Comparison of ENCODE assay signal across 8 cellular contexts in genomic region chr17:7854851-7855642, GRCh38. TPM values are rescaled to one million over a fixed set of nuclear protein-coding genes. Genes with fewer than 3 reads are reported as not detected.
DNase-seq lines count a peak whose midpoint lies in the region; ATAC-seq and TF ChIP-seq lines count a peak whose summit lies in the region.

A gene with protein sequence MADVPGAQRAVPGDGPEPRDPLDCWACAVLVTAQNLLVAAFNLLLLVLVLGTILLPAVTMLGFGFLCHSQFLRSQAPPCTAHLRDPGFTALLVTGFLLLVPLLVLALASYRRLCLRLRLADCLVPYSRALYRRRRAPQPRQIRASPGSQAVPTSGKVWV (plus strand): TSS chr17:7855066. CDS start chr17:7855075, 9 bp downstream.

- no peak for TF ChIP-seq EP300 in upper lobe of left lung (IDR thresholded peaks at IDR 0.05)

- no peak for TF ChIP-seq POLR2A in upper lobe of left lung (IDR thresholded peaks at IDR 0.05)

- WGBS in upper lobe of left lung, 2 donors, result 62 to 80% methylated on average over 37 to 54 of the region's 54 CpGs

- in situ Hi-C loops in KBM-7 (cut with MboI; ENCODE audit: low pct_unique_long_range_greater_than_20kb, low sequenced_read_pairs), result no loop called here
- in situ Hi-C loops in GM13977 (cut with MboI; ENCODE audit: low pct_unique_long_range_greater_than_20kb, low sequenced_read_pairs, unreplicated experiment), result no loop called here

- ATAC-seq in upper lobe of left lung (ENCODE audit: low FRiP score in 2 of 2) (no peak), GM18868 (IDR thresholded peaks at IDR 0.05; ENCODE audit: unreplicated experiment) (no peak)

- H3K4me1 ChIP-seq in upper lobe of left lung, result peaks cover 39 to 56% (median 45%) of the 10 kb centered on the region in 4 donors

- H3K36me3 Mint-ChIP-seq in activated naive CD4-positive, alpha-beta T cell treated with anti-CD3 and anti-CD28 coated beads, Interleukin-2, amount 10 ng/mL, durations not matched to agents 7 days and 5 days, result peaks cover 9% of the 10 kb centered on the region

- H3K27ac Mint-ChIP-seq in activated naive CD4-positive, alpha-beta T cell treated with anti-CD3 and anti-CD28 coated beads, Interleukin-2, amount 10 ng/mL, durations not matched to agents 7 days and 5 days, result peak within 1 kb of the TSS; percentile 42

- H3K36me3 ChIP-seq in upper lobe of left lung, result peaks cover 3 to 46% (median 39%) of the 10 kb centered on the region in 4 donors

- no peak for DNase-seq in activated naive CD4-positive, alpha-beta T cell treated with anti-CD3 and anti-CD28 coated beads, Interleukin-2, amount 10 ng/mL, durations not matched to agents 7 days and 5 days
- DNase-seq in activated naive CD4-positive, alpha-beta T cell (lab: John Stamatoyannopoulos, UW), result no peak
- no peak for DNase-seq in caudate nucleus (lab: John Stamatoyannopoulos, UW)
- DNase-seq in lung microvascular endothelial cell (ENCODE audit: low read depth in 2 of 2), result peak; percentile 34 to 49
- peak in 1 of 2 donors; percentile 86 for DNase-seq in upper lobe of left lung
- DNase-seq in KBM-7, result no peak
- no peak for DNase-seq in GM13977 (ENCODE audit: low spot score)

- no peak for TF ChIP-seq CTCF in upper lobe of left lung (IDR thresholded peaks at IDR 0.05)
- TF ChIP-seq CTCF in GM13977 (IDR thresholded peaks at IDR 0.05; ENCODE audit: extremely low read depth, insufficient read depth, missing control alignments), result no peak

- H3K9me3 Mint-ChIP-seq in activated naive CD4-positive, alpha-beta T cell treated with anti-CD3 and anti-CD28 coated beads, Interleukin-2, amount 10 ng/mL, durations not matched to agents 7 days and 5 days, result no peaks in the 10 kb centered on the region

- H3K4me1 Mint-ChIP-seq in activated naive CD4-positive, alpha-beta T cell treated with anti-CD3 and anti-CD28 coated beads, Interleukin-2, amount 10 ng/mL, durations not matched to agents 7 days and 5 days, result peaks cover 30% of the 10 kb centered on the region

- no peaks in the 10 kb centered on the region for H3K27me3 Mint-ChIP-seq in activated naive CD4-positive, alpha-beta T cell treated with anti-CD3 and anti-CD28 coated beads, Interleukin-2, amount 10 ng/mL, durations not matched to agents 7 days and 5 days

- no peaks in the 10 kb centered on the region for H3K27me3 ChIP-seq in upper lobe of left lung

- H3K4me3 ChIP-seq in upper lobe of left lung, result peak within 1 kb of the TSS in 3 of 4 donors; percentile 56 to 76 (median 69)

- no peak within 1 kb of the TSS for H3K4me3 Mint-ChIP-seq in activated naive CD4-positive, alpha-beta T cell treated with anti-CD3 and anti-CD28 coated beads, Interleukin-2, amount 10 ng/mL, durations not matched to agents 7 days and 5 days

- H3K9me3 ChIP-seq in upper lobe of left lung, result no peaks in the 10 kb centered on the region

- peak within 1 kb of the TSS; percentile 98 for H3K27ac ChIP-seq in caudate nucleus (ENCODE audit: low read depth, low read length)
- H3K27ac ChIP-seq in upper lobe of left lung, result peak within 1 kb of the TSS; percentile 90 to 97 (median 92)

- CTCF ChIA-PET in activated naive CD4-positive, alpha-beta T cell treated with anti-CD3 and anti-CD28 coated beads, Interleukin-2, amount 10 ng/mL, durations not matched to agents 7 days and 5 days (lab: Charles Lee), result interaction anchor here (1.2 kb wide), 1 partner anchor 20 kb away, joined by 4 read pairs; no protein-coding TSS in a partner anchor

RNA-seq across cellular contexts. Expression of the gene that starts here (rescaled TPM):
- total RNA-seq in lung microvascular endothelial cell (7.1 and 22.7 TPM in 2 replicates), upper lobe of left lung (10 to 100 TPM in 2 of 6 donors, 1 to 10 TPM in 3, not detected in 1; 1.6 to 16.1 (median 9.3) TPM)

Comparison
In these comparisons a context has a peak if more than half of its experiments do, and no peak if none do; other contexts are left out.
1. DNase-seq: peak in lung microvascular endothelial cell (2 of 2); none in activated naive CD4-positive, alpha-beta T cell treated with anti-CD3 and anti-CD28 coated beads, Interleukin-2, amount 10 ng/mL, durations not matched to agents 7 days and 5 days (single experiment), activated naive CD4-positive, alpha-beta T cell (0 of 4), caudate nucleus (0 of 61), KBM-7 (single experiment) and GM13977 (single experiment).